ENCODE assay signal across 10 cellular contexts in the genomic region with DNA sequence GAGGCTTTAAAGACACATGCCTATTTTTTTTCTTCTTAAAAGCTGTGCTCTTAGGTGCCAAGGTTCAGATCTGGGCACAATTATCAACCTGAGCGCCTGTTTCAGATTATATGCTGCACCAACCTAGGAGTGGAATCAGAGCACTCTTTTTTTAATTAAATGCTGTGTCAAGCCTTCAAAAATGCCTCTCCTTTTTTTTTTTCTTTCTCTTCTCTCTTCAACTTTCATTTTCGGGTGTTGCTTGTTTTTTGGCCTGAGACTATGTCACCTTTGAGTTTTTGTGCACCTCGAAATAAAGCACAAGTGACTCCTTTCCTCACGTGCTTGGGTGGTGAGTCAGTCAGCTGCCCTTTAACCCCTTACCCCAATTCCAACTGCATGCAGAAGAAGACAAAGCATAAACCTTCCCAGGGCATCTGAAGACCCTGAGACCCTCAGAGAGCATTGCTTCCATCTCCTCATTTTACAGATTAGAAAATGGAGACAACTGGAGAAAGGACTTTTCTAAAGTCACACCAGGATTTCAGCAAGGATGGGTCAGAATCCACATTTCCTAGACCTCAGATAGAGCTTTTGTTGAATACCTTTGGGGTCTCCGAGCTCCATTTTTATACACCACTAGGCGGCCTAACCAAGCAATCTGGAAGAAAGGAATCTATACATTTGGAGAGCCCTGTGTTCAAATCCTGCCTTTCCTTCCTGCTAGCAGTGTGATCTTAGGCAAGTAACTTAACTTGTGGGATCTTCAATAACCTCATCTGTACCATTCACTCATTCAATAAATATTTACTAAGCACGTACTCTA. TPM values are rescaled to one million over a fixed set of nuclear protein-coding genes. Genes with fewer than 3 reads are reported as not detected.
DNase-seq lines count a peak whose midpoint lies in the region; ATAC-seq and TF ChIP-seq lines count a peak whose summit lies in the region.
"Had no signal": no experiment of that assay in that cellular context is flagged by ENCODE, and none has a peak within 500 bp of the region (broad histone marks: within the 10 kb centered on the region; RNA-seq: fewer than 3 reads in every experiment).

No MANE protein-coding gene starts in this region.

- H3K27ac ChIP-seq in HUES64 (ENCODE audit: low read depth, low read length) (peak overlapping the region; percentile 81), esophagus (ENCODE audit: low read depth in 2 of 2, low read length in 1 of 2) (peak overlapping the region; percentile 26 to 75), gastrocnemius medialis (peak overlapping the region; percentile 65 to 79 (median 74))

- peak overlapping the region; percentile 6; the same call in 1 of the 2 replicates for H3K9ac ChIP-seq in HUES64 (ENCODE audit: low read depth, low read length)

- H3K9me3 ChIP-seq in HUES64 (ENCODE audit: insufficient read depth, low read depth, low read length) (no peaks in the 10 kb centered on the region), esophagus (ENCODE audit: control insufficient read depth in 2 of 2, insufficient read depth in 1 of 2, low read depth in 1 of 2, low read length in 1 of 2) (no peaks in the 10 kb centered on the region), gastrocnemius medialis (no peaks in the 10 kb centered on the region), HAP-1 (no peaks in the 10 kb centered on the region)

- peak overlapping the region; percentile 43 for H3K4me3 ChIP-seq in HUES64 (ENCODE audit: low read length)
- H3K4me3 ChIP-seq in esophagus (ENCODE audit: low read depth in 1 of 2, low read length in 2 of 2), result no peak overlapping the region
- H3K4me3 ChIP-seq in gastrocnemius medialis, result peak overlapping the region; percentile 35 to 50 (median 44)
- no peak overlapping the region for H3K4me3 ChIP-seq in HAP-1

- TF ChIP-seq POLR2A in gastrocnemius medialis (IDR thresholded peaks at IDR 0.05), result no peak

- WGBS in HUES64, result 78% methylated on average over 7 of the region's 7 CpGs
- WGBS in esophagus, 2 donors, result 51 to 60% methylated on average over 7 of the region's 7 CpGs

- H3K27me3 ChIP-seq in HUES64 (ENCODE audit: insufficient read depth, low read length) (no peaks in the 10 kb centered on the region; the same call in 1 of the 2 replicates), esophagus (ENCODE audit: control insufficient read depth in 1 of 2, insufficient read depth in 2 of 2, low read length in 2 of 2) (no peaks in the 10 kb centered on the region), gastrocnemius medialis (no peaks in the 10 kb centered on the region), HAP-1 (ENCODE audit: low read depth) (no peaks in the 10 kb centered on the region)

- ATAC-seq in GM18502 (IDR thresholded peaks at IDR 0.05; ENCODE audit: poor library complexity, unreplicated experiment) (peak; percentile 20), gastrocnemius medialis (no peak), HG03521 (IDR thresholded peaks at IDR 0.05; ENCODE audit: unreplicated experiment) (no peak)

- in situ Hi-C loops in gastrocnemius medialis (cut with MboI; ENCODE audit: low sequenced_read_pairs in 4 of 4) (no loop called here), HAP-1 (cut with MboI; ENCODE audit: low sequenced_read_pairs) (no loop called here)

- TF ChIP-seq CTCF in gastrocnemius medialis (IDR thresholded peaks at IDR 0.05 in 4 of 5, conservative IDR thresholded peaks at IDR 0.05 in 1 of 5), result no peak

- intact Hi-C loops in gastrocnemius medialis (cut with DNase I; ENCODE audit: low total_unique reads), result no loop called here

- H3K36me3 ChIP-seq in HUES64 (ENCODE audit: insufficient read depth, low read length) (no peaks in the 10 kb centered on the region), esophagus (ENCODE audit: control insufficient read depth in 2 of 2, insufficient read depth in 2 of 2, low read length in 1 of 2) (no peaks in the 10 kb centered on the region), gastrocnemius medialis (no peaks in the 10 kb centered on the region), HAP-1 (replicated peaks) (no peaks in the 10 kb centered on the region)

- DNase-seq in gastrocnemius medialis (no peak), NCI-H1092 treated with DMSO at 0.1 percent for 48 hours (lab: John Stamatoyannopoulos, UW) (no peak), HAP-1 (ENCODE audit: low spot score in 2 of 2) (no peak), ecto neural progenitor cell (ENCODE audit: low spot score) (no peak)
- DNase-seq: cortex of kidney; stimulated activated CD4-positive, alpha-beta T cell treated with anti-CD3 and anti-CD28 coated beads, Interleukin-4, amount 100 ng/mL, for 24 hours had no signal

- H3K4me1 ChIP-seq in HUES64 (ENCODE audit: insufficient read depth, low read length), result peaks cover 53% of the 10 kb centered on the region
- peaks cover 0 to 3% of the 10 kb centered on the region in 2 donors for H3K4me1 ChIP-seq in esophagus (ENCODE audit: control insufficient read depth in 2 of 2, insufficient read depth in 2 of 2, low read length in 1 of 2)
- H3K4me1 ChIP-seq in gastrocnemius medialis, result peaks cover 12 to 28% of the 10 kb centered on the region in 2 donors
- H3K4me1 ChIP-seq in HAP-1, result peaks cover 19% of the 10 kb centered on the region

RNA-seq across cellular contexts. Expression of gene PRICKLE2, which starts 0.6 kb away (rescaled TPM):
- 3.3 TPM for polyA plus RNA-seq in HUES64 (2013, experiment 1 of 2)
- 4.4 TPM for polyA plus RNA-seq in HUES64 (2013, experiment 2 of 2)
- 1 to 10 TPM; 1.3 to 2.7 TPM for polyA plus RNA-seq in esophagus
- 1 to 10 TPM; 3.6 to 6.7 (median 4.6) TPM for total RNA-seq in gastrocnemius medialis

Comparison
In these comparisons a context has a peak if more than half of its experiments do, and no peak if none do; other contexts are left out.
1. H3K4me3 ChIP-seq: peak in HUES64 (single experiment) and gastrocnemius medialis (4 of 4); none in esophagus (0 of 2) and HAP-1 (single experiment).
2. Peak in every context shown above with its lines, with median percentiles within 50 percentile points of each other: H3K27ac ChIP-seq.